ENCODE assay signal across 1 cellular context in genomic region chr20:56911946-56912345, GRCh38.
TF ChIP-seq lines count a peak whose summit lies in the region.

No MANE protein-coding gene starts in this region.

TF ChIP-seq in WTC11, 78 proteins besides CTCF, POLR2A, EP300 and RAD21 (continued from another document):
- TF ChIP-seq ZSCAN18 (CRISPR knock-in tag; IDR thresholded peaks at IDR 0.05): no peak
- TF ChIP-seq OVOL2 (CRISPR knock-in tag; IDR thresholded peaks at IDR 0.05; ENCODE audit: borderline replicate concordance): no peak
- TF ChIP-seq MLX (CRISPR knock-in tag; IDR thresholded peaks at IDR 0.05): no peak
- TF ChIP-seq AR (CRISPR knock-in tag; IDR thresholded peaks at IDR 0.05): no peak
- no peak for TF ChIP-seq ZNF232 (CRISPR knock-in tag; IDR thresholded peaks at IDR 0.05)
- no peak for TF ChIP-seq NR2C2 (CRISPR knock-in tag; IDR thresholded peaks at IDR 0.05)
- no peak for TF ChIP-seq JUN (CRISPR knock-in tag; IDR thresholded peaks at IDR 0.05)
- TF ChIP-seq USF2 (CRISPR knock-in tag; IDR thresholded peaks at IDR 0.05): no peak
- TF ChIP-seq RELA (CRISPR knock-in tag; IDR thresholded peaks at IDR 0.05; ENCODE audit: borderline replicate concordance): no peak
- no peak for TF ChIP-seq ATF2 (CRISPR knock-in tag; IDR thresholded peaks at IDR 0.05; ENCODE audit: borderline replicate concordance, low read depth)
- TF ChIP-seq ZNF512 (CRISPR knock-in tag; IDR thresholded peaks at IDR 0.05; ENCODE audit: borderline replicate concordance): no peak
